ENCODE assay signal across 8 cellular contexts in the genomic region with DNA sequence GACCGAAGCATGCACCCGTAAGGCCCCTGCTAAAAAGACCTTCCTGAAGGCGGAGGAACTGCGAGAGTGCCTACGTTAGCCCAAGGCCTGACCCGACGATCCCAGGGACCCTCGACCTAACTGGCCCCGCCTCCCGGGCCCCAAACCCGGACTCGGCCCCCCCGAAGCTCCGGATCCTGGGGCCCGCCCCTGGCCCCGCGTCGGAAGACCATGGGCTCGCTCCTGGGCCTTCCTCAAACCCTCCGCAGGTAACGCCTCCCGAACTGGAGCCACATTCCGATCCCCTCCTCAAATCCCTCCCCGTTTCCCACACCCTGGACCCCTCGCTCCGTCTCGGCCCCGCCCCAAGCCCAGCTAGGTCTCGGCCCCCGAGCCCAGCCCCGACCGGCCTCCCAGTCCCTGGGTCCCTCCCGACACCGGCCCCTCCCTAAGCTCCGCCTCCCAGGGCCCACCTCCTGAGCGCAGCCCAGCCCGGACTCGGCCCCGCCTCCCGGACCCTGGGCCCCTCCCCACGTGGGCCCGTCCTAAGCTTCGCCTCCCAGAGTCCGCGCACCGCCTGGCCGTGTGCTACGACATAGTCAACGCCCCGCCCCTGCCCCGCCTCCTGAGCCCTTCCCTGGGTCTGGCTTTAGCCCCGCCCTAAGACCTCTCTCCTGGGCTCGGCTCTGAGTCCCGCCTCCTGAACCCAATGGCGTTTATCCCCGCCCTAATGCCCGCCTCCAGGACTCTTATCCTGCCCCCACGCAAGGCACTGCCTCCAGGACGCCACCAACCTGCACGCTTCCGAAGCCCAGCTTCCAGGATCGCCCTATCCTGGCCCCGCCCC.
A peak's percentile ranks its signal among the peaks of the same experiment; 100 is the strongest.
DNase-seq lines count a peak whose midpoint lies in the region; ATAC-seq lines count a peak whose summit lies in the region.
"Not testable (repeated sequence)": the region's sequence is repeated elsewhere in the genome, so short reads cannot be mapped to it uniquely, and the experiment has no call there.

No MANE protein-coding gene starts in this region.

- ATAC-seq in GM21526 (IDR thresholded peaks at IDR 0.05; ENCODE audit: low FRiP score, unreplicated experiment), result peak; percentile 82

- H3K27ac Mint-ChIP-seq in T-helper 2 cell treated with Interferon-gamma antibody and Interleukin-4, amounts not matched to agents 5 μg/mL and 100 μg/mL, for 36 hours, result peak overlapping the region; percentile 100
- peak overlapping the region; percentile 96 for H3K27ac Mint-ChIP-seq in activated naive CD8-positive, alpha-beta T cell

- peak; percentile 98 for DNase-seq in Ammon's horn (ENCODE audit: low spot score)
- peak; percentile 82 for DNase-seq in NCI-H1105 (lab: John Stamatoyannopoulos, UW)
- peak; percentile 97 for DNase-seq in T-helper 2 cell treated with Interferon-gamma antibody and Interleukin-4, amounts not matched to agents 5 μg/mL and 100 μg/mL, for 36 hours (ENCODE audit: low spot score)
- peak; percentile 86 for DNase-seq in fibroblast of peridontal ligament (ENCODE audit: extremely low read depth)
- peak; percentile 78 for DNase-seq in middle frontal gyrus (ENCODE audit: extremely low spot score, low spot score)
- peak; percentile 96 to 97 for DNase-seq in stimulated activated CD4-positive, alpha-beta T cell treated with anti-CD3 and anti-CD28 coated beads, Interleukin-4, amount 100 ng/mL, for 4 hours

- H3K36me3 Mint-ChIP-seq in T-helper 2 cell treated with Interferon-gamma antibody and Interleukin-4, amounts not matched to agents 5 μg/mL and 100 μg/mL, for 36 hours (ENCODE audit: low read depth); activated naive CD8-positive, alpha-beta T cell: not testable (repeated sequence)

- H3K4me1 Mint-ChIP-seq in T-helper 2 cell treated with Interferon-gamma antibody and Interleukin-4, amounts not matched to agents 5 μg/mL and 100 μg/mL, for 36 hours (ENCODE audit: low read depth), result peaks cover 14% of the 10 kb centered on the region
- H3K4me1 Mint-ChIP-seq in activated naive CD8-positive, alpha-beta T cell (ENCODE audit: low read depth), result peaks cover 13% of the 10 kb centered on the region

- H3K9me3 Mint-ChIP-seq in T-helper 2 cell treated with Interferon-gamma antibody and Interleukin-4, amounts not matched to agents 5 μg/mL and 100 μg/mL, for 36 hours; activated naive CD8-positive, alpha-beta T cell (ENCODE audit: low read depth): not testable (repeated sequence)

- H3K27me3 Mint-ChIP-seq in T-helper 2 cell treated with Interferon-gamma antibody and Interleukin-4, amounts not matched to agents 5 μg/mL and 100 μg/mL, for 36 hours (ENCODE audit: low read depth); activated naive CD8-positive, alpha-beta T cell: not testable (repeated sequence)

- peak overlapping the region; percentile 98 for H3K4me3 Mint-ChIP-seq in T-helper 2 cell treated with Interferon-gamma antibody and Interleukin-4, amounts not matched to agents 5 μg/mL and 100 μg/mL, for 36 hours
- H3K4me3 Mint-ChIP-seq in activated naive CD8-positive, alpha-beta T cell, result peak overlapping the region; percentile 93

Comparison
In these comparisons a context has a peak if more than half of its experiments do, and no peak if none do; other contexts are left out.
1. Peak in every context shown above with its lines: DNase-seq and ATAC-seq.